14 cellular contexts compared by ENCODE assay signal in the genomic region with DNA sequence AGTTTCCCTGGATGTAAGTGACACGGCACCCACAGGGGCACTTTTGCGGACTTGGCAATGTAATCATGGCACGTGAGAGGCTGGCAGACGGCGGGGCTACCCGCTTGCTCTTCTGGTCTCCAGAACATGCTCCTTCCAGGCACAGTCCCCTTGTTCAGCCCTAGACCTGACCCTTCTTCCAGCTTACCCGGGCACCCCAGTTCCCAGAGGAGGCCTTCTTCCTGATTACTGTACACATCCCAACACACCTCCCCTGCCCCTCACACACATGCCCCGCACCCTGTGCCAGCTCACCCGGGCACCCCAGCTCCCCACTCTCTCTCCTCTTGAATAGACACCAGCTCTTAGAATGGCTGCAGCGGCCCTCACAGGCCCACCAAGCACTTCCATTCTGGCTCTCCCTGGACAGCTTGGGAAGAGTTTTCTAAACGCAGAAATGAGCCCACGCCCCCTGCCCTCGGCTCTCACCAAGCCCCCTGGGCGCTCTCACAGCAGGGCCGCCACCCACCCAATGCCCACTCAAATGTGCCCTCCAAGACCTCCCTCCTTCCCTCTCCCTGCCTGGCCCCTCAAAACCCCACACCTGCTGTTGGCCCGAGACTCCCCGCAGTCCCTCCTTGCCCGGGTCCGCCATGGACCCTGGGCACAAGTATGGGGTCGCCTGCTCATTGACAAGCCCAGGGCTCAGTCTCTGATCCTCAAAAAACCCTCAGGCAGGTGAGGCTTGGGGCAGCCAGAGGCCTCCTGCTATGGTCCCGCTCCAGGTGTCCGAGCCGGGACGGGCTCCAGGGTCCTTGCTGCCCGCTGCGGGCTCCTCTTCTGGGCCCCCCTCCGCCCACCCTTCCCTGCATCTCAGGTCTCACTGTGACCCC.
"Had no signal": no experiment of that assay in that cellular context is flagged by ENCODE, and none has a peak within 500 bp of the region (broad histone marks: within the 10 kb centered on the region; RNA-seq: fewer than 3 reads in every experiment).

No MANE protein-coding gene starts in this region.

- H3K4me3 ChIP-seq: left lung, prostate gland, sigmoid colon, SK-N-MC had no signal

- H3K27ac ChIP-seq: left lung, neutrophil, prostate gland, sigmoid colon, SK-N-MC, WERI-Rb-1 had no signal

- H3K36me3 ChIP-seq: left lung, neutrophil, prostate gland, sigmoid colon, WERI-Rb-1 had no signal

- H3K4me1 ChIP-seq: left lung had no signal

- DNase-seq: activated CD4-positive, alpha-beta T cell treated with anti-CD3 and anti-CD28 coated beads for 4 hours; activated naive CD4-positive, alpha-beta T cell treated with Interleukin-2 at 50 U/mL for 16 hours; central memory CD4-positive, alpha-beta T cell; effector memory CD8-positive, alpha-beta T cell; erythroblast; stimulated activated CD4-positive, alpha-beta T cell treated with anti-CD3 and anti-CD28 coated beads, Interleukin-12 subunit alpha, Interleukin-12 subunit beta, amount 100 ng/mL, for 4 hours; stimulated activated naive CD4-positive, alpha-beta T cell treated with Interleukin-2 at 50 U/mL for 16 hours; trophoblast cell; WERI-Rb-1 had no signal

- H3K9me3 ChIP-seq: left lung, neutrophil, prostate gland, sigmoid colon had no signal

- ATAC-seq: effector memory CD8-positive, alpha-beta T cell had no signal
